Comparison of ENCODE assay signal across 30 cellular contexts in genomic region chr12:3545121-3545796, GRCh38. TPM values are rescaled to one million over a fixed set of nuclear protein-coding genes. Genes with fewer than 3 reads are reported as not detected.
DNase-seq lines count a peak whose midpoint lies in the region; ATAC-seq and TF ChIP-seq lines count a peak whose summit lies in the region.
"Had no signal": no experiment of that assay in that cellular context is flagged by ENCODE, and none has a peak within 500 bp of the region (broad histone marks: within the 10 kb centered on the region; RNA-seq: fewer than 3 reads in every experiment).

No MANE protein-coding gene starts in this region.

- H3K4me1 ChIP-seq in lower lobe of right lung (no peaks in the 10 kb centered on the region), upper lobe of left lung (no peaks in the 10 kb centered on the region)
- H3K4me1 ChIP-seq: A549 had no signal

- ATAC-seq in lower lobe of right lung (no peak), upper lobe of left lung (ENCODE audit: low FRiP score in 2 of 2) (no peak)
- ATAC-seq: A549, GM12878, HCT116 had no signal

- no peak for TF ChIP-seq POLR2A in upper lobe of left lung (IDR thresholded peaks at IDR 0.05)

- TF ChIP-seq EP300 in upper lobe of left lung (IDR thresholded peaks at IDR 0.05): no peak

- POLR2A ChIA-PET in RWPE1 (lab: Yijun Ruan, JAX; ENCODE audit: low non-redundant PET): no interaction called here

- DNase-seq in HPDE6-E6E7 (ENCODE audit: extremely low spot score) (peak; percentile 9), RWPE1 (ENCODE audit: low spot score) (peak; percentile 16), epithelial cell of esophagus (ENCODE audit: low read depth) (peak; percentile 60), kidney tubule cell (ENCODE audit: low spot score) (peak; percentile 35), lower lobe of right lung (no peak), NCI-H82 treated with DMSO at 0.1 percent for 48 hours (lab: John Stamatoyannopoulos, UW; ENCODE audit: unreplicated experiment) (no peak), upper lobe of left lung (no peak), germinal center (ENCODE audit: low spot score) (no peak)
- DNase-seq: C1 segment of cervical spinal cord; CD4-positive, alpha-beta memory T cell; DMS79; EL; GDM1; Karpas-422; NCI-H1092 treated with DMSO at 0.1 percent for 48 hours; NCI-H1436; NCI-H187; NCI-H2081 treated with DMSO at 0.1 percent for 48 hours; NCI-H2171; NCI-H345; NCI-H524; NCI-H748 treated with DMSO at 0.1 percent for 48 hours; PC-9; SHP77 had no signal

- no peak overlapping the region for H3K4me3 ChIP-seq in epithelial cell of esophagus (ENCODE audit: low read length)
- H3K4me3 ChIP-seq in lower lobe of right lung: no peak overlapping the region
- no peak overlapping the region for H3K4me3 ChIP-seq in upper lobe of left lung
- H3K4me3 ChIP-seq: A549, GM12878, PC-9 had no signal

- CTCF ChIA-PET in RWPE1 (lab: Yijun Ruan, JAX): interaction anchor here (0.6 kb wide), 1 partner anchor 245 kb away, joined by 4 read pairs; no protein-coding TSS in a partner anchor

- 86 to 90% methylated on average over 7 of the region's 7 CpGs for WGBS in upper lobe of left lung, 2 donors

- H3K9me3 ChIP-seq in lower lobe of right lung: no peaks in the 10 kb centered on the region
- no peaks in the 10 kb centered on the region for H3K9me3 ChIP-seq in upper lobe of left lung
- H3K9me3 ChIP-seq: A549, Caco-2 had no signal

- H3K27me3 ChIP-seq in lower lobe of right lung (ENCODE audit: low read depth) (no peaks in the 10 kb centered on the region), upper lobe of left lung (no peaks in the 10 kb centered on the region)

- intact Hi-C loops in lower lobe of right lung (cut with DNase I): no loop called here

- TF ChIP-seq CTCF in RWPE1 (conservative IDR thresholded peaks at IDR 0.05; ENCODE audit: low read depth): no peak
- peak; percentile 3 for TF ChIP-seq CTCF in epithelial cell of esophagus (IDR thresholded peaks at IDR 0.05; ENCODE audit: insufficient read depth, low read depth, low read length, missing control alignments)
- no peak for TF ChIP-seq CTCF in lower lobe of right lung (IDR thresholded peaks at IDR 0.05)
- no peak for TF ChIP-seq CTCF in upper lobe of left lung (IDR thresholded peaks at IDR 0.05)

- H3K27ac ChIP-seq in RWPE1 (no peak overlapping the region), lower lobe of right lung (no peak overlapping the region), upper lobe of left lung (no peak overlapping the region)
- H3K27ac ChIP-seq: A549, PC-9 had no signal

- no peaks in the 10 kb centered on the region for H3K36me3 ChIP-seq in lower lobe of right lung
- H3K36me3 ChIP-seq in upper lobe of left lung: no peaks in the 10 kb centered on the region

RNA-seq across cellular contexts. Expression of gene PRMT8, which starts 54.3 kb away (rescaled TPM):
- total RNA-seq in lower lobe of right lung (1.1 TPM), upper lobe of left lung (1 to 10 TPM in 3 of 6 donors, under 1 TPM in 3; 0.20 to 4.2 (median 1.7) TPM)
- total RNA-seq: Caco-2; CD4-positive, alpha-beta memory T cell; GM12878; PC-9; RPMI7951; SK-MEL-5 had no signal

Comparison
In these comparisons a context has a peak if more than half of its experiments do, and no peak if none do; other contexts are left out.
1. DNase-seq: peak in HPDE6-E6E7 (single experiment), RWPE1 (single experiment), epithelial cell of esophagus (single experiment) and kidney tubule cell (single experiment); none in lower lobe of right lung (single experiment), NCI-H82 treated with DMSO at 0.1 percent for 48 hours (single experiment), upper lobe of left lung (0 of 2) and germinal center (single experiment).